In the genomic region with DNA sequence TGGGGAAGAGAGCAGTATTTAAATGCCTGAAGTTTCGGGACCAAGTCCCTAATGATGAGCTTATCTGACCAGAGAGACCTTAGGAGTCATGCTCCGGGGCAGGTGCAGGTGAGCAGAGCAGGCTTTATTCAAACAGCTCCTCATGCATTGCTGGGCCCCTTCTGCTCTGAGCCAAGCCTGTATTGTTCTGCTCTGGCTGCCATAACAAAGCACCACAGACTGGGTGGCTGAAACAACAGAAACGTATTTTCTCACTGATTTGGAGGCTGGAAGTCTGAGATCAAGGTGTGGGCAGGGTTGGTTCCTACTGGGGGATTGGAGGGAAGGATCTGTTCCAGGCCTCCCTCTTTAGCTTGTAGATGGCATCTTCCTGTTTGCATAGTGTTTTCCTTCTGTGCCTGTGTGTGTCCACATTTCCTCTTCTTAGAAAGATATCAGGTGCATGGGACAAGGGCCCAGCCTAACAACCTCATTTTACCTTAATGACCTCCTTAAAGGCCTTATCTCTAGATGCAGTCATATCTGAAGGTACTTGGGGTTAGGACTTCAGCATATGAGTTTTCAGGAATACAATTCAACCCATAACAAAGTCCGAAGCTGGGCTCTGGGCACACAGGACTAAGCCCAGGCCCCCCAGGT, we compare ENCODE assay signal across 12 cellular contexts.
DNase-seq lines count a peak whose midpoint lies in the region; ATAC-seq and TF ChIP-seq lines count a peak whose summit lies in the region.
"Had no signal": no experiment of that assay in that cellular context is flagged by ENCODE, and none has a peak within 500 bp of the region (broad histone marks: within the 10 kb centered on the region; RNA-seq: fewer than 3 reads in every experiment).

No MANE protein-coding gene starts in this region.

- peaks cover 42% of the 10 kb centered on the region for H3F3A ChIP-seq in SK-N-SH (replicated peaks; ENCODE audit: insufficient read depth)
- H3F3A ChIP-seq in smooth muscle cell (ENCODE audit: low read depth) = peaks cover 11% of the 10 kb centered on the region

- no peaks in the 10 kb centered on the region for H3K36me3 Mint-ChIP-seq in chondrocyte (ENCODE audit: low read depth)

- intact Hi-C loops in IMR-90 (cut with micrococcal nuclease) = loop anchor here (5.0 kb wide), 6 partner anchors 43 to 433 kb away; partner anchors contain the start of gene MICAL2

- no peak overlapping the region for H2AFZ ChIP-seq in SK-N-SH (ENCODE audit: low read depth)
- no peak overlapping the region for H2AFZ ChIP-seq in IMR-90 (replicated peaks; ENCODE audit: low read length, poor library complexity)
- no peak overlapping the region for H2AFZ ChIP-seq in smooth muscle cell (ENCODE audit: low read depth)

- peak overlapping the region; percentile 91 for H2BK120ac ChIP-seq in IMR-90 (ENCODE audit: low read depth, low read length)

- H2AK5ac ChIP-seq in IMR-90 (ENCODE audit: low read depth, low read length) = peak overlapping the region; percentile 96

- peak overlapping the region; percentile 86; the same call in 1 of the 3 replicates for H2BK15ac ChIP-seq in IMR-90 (ENCODE audit: low read depth, low read length)

- H3K27ac Mint-ChIP-seq in chondrocyte (ENCODE audit: unreplicated experiment) = peak overlapping the region; percentile 37

- H3K4me2 ChIP-seq in SK-N-SH (peak overlapping the region; percentile 3; the same call in 1 of the 2 replicates), IMR-90 (ENCODE audit: low read depth, low read length) (no peak overlapping the region), smooth muscle cell (peak overlapping the region; percentile 75)
- H3K4me2 ChIP-seq: KMS-11 had no signal

- no peaks in the 10 kb centered on the region for H3K9me2 ChIP-seq in SK-N-SH

- no peaks in the 10 kb centered on the region for H3K36me3 ChIP-seq in SK-N-SH (replicated peaks in 1 of 2; ENCODE audit: control insufficient read depth in 1 of 2, insufficient read depth in 2 of 2, low read length in 1 of 2)
- no peaks in the 10 kb centered on the region for H3K36me3 ChIP-seq in IMR-90 (ENCODE audit: control insufficient read depth, insufficient read depth, low read length)
- H3K36me3 ChIP-seq in smooth muscle cell (ENCODE audit: low read depth) = no peaks in the 10 kb centered on the region

- BruUV-seq in IMR-90 (replicated peaks; lab: Mats Ljungman, UMichigan) = no TSS peak

- no peak for TF ChIP-seq POLR2A in IMR-90 (IDR thresholded peaks at IDR 0.05; ENCODE audit: low read depth, low read length)

- ATAC-seq in SK-N-SH treated with all-trans-retinoic acid at 6 μM for 48 hours = no peak
- ATAC-seq in IMR-90 (ENCODE audit: low read depth) = no peak
- ATAC-seq in GM18867 (IDR thresholded peaks at IDR 0.05; ENCODE audit: unreplicated experiment) = no peak
- no peak for ATAC-seq in GM18907 (IDR thresholded peaks at IDR 0.05; ENCODE audit: unreplicated experiment)

- no peak overlapping the region for H3K56ac ChIP-seq in IMR-90 (ENCODE audit: extremely low read depth, insufficient read depth, low read length)

- DNase-seq in SK-N-SH (no peak), IMR-90 (no peak), chondrocyte (ENCODE audit: low spot score) (no peak), smooth muscle cell (lab: John Stamatoyannopoulos, UW; ENCODE audit: unreplicated experiment) (no peak), COLO829 (ENCODE audit: low spot score) (no peak)
- DNase-seq: NCI-H1694; NK-92 treated with Interleukin-12 subunit alpha and Interleukin-12 subunit beta, amount 100 ng/mL, for 24 hours; nucleus accumbens had no signal

- H4K20me1 ChIP-seq in SK-N-SH (ENCODE audit: insufficient read depth) (no peaks in the 10 kb centered on the region), IMR-90 (ENCODE audit: insufficient read depth, low read length) (no peaks in the 10 kb centered on the region), smooth muscle cell (ENCODE audit: low read depth) (no peaks in the 10 kb centered on the region)

- H3K9me3 ChIP-seq in SK-N-SH = no peaks in the 10 kb centered on the region
- no peaks in the 10 kb centered on the region for H3K9me3 ChIP-seq in IMR-90 (ENCODE audit: control insufficient read depth, insufficient read depth, low read length)
- H3K9me3 ChIP-seq in smooth muscle cell (replicated peaks; ENCODE audit: low read depth) = no peaks in the 10 kb centered on the region

- H3K9ac ChIP-seq in SK-N-SH (peak overlapping the region; percentile 56; the same call in 1 of the 2 replicates), IMR-90 (ENCODE audit: low read depth, low read length) (no peak overlapping the region), smooth muscle cell (ENCODE audit: low read depth) (peak overlapping the region; percentile 31)
- H3K9ac ChIP-seq: KMS-11 had no signal

- H3K14ac ChIP-seq in IMR-90 (replicated peaks; ENCODE audit: low read depth, low read length) = peak overlapping the region; percentile 38; the same call in 1 of the 2 replicates

- peak overlapping the region; percentile 29 for H2BK5ac ChIP-seq in IMR-90 (ENCODE audit: low read depth, low read length, poor library complexity, severe bottlenecking)

- H3K4me3 ChIP-seq in SK-N-SH (ENCODE audit: low read depth in 2 of 2, low read length in 1 of 2) (no peak overlapping the region), IMR-90 (ENCODE audit: insufficient read depth, low read depth, low read length) (no peak overlapping the region), smooth muscle cell (no peak overlapping the region)

- H3K79me1 ChIP-seq in IMR-90 (ENCODE audit: low read depth in 1 of 2, low read length in 2 of 2) = peaks cover 15 to 30% of the 10 kb centered on the region in 2 experiments

- no peak overlapping the region for H3K4me3 Mint-ChIP-seq in chondrocyte (ENCODE audit: unreplicated experiment)

- CTCF ChIA-PET in SK-N-SH (lab: Yijun Ruan, JAX) = interaction anchor here (1.3 to 19.2 kb wide), 16 partner anchors 10 to 492 kb away, joined by 3 to 488 read pairs (median 12); no protein-coding TSS in a partner anchor
- CTCF ChIA-PET in IMR-90 (lab: Yijun Ruan, JAX) = interaction anchor here (3.3 kb wide), 1 partner anchor 193 kb away, joined by 17 read pairs; no protein-coding TSS in a partner anchor

- H2AK9ac ChIP-seq in IMR-90 (replicated peaks; ENCODE audit: low read depth, low read length, poor library complexity) = peak overlapping the region; percentile 20

- peak overlapping the region in 1 of 2 experiments; percentile 100; a peak in 1 of 4 replicates for H3K27ac ChIP-seq in SK-N-SH (ENCODE audit: low read depth in 2 of 2, low read length in 1 of 2)
- no peak overlapping the region; the same call in 1 of the 2 replicates for H3K27ac ChIP-seq in IMR-90 (ENCODE audit: insufficient read depth, low read length)
- peak overlapping the region; percentile 99 for H3K27ac ChIP-seq in smooth muscle cell (ENCODE audit: low read depth)
- H3K27ac ChIP-seq: KMS-11 had no signal

- peaks cover 28% of the 10 kb centered on the region for H3K9me1 ChIP-seq in IMR-90 (ENCODE audit: insufficient read depth, low read length)

- no peak overlapping the region for H4K5ac ChIP-seq in IMR-90 (ENCODE audit: low read depth, low read length)

- H3K4ac ChIP-seq in IMR-90 (ENCODE audit: low read depth, low read length) = peak overlapping the region; percentile 87; the same call in 1 of the 2 replicates

- POLR2A ChIA-PET in SK-N-SH (lab: Yijun Ruan, JAX) = no interaction called here
- POLR2A ChIA-PET in IMR-90 (lab: Charles Lee; ENCODE audit: unreplicated experiment) = no interaction called here

- H4K91ac ChIP-seq in IMR-90 (ENCODE audit: insufficient read depth, low read depth, low read length) = peak overlapping the region; percentile 50

- H2BK20ac ChIP-seq in IMR-90 (ENCODE audit: low read depth, low read length) = peak overlapping the region; percentile 35

- H4K8ac ChIP-seq in IMR-90 (ENCODE audit: low read depth in 2 of 2, low read length in 2 of 2) = peak overlapping the region in 1 of 2 experiments; percentile 84; a peak in 3 of 4 replicates

- peaks cover 66% of the 10 kb centered on the region for H3K4me1 Mint-ChIP-seq in chondrocyte (ENCODE audit: low read depth)

- H3K27me3 Mint-ChIP-seq in chondrocyte (ENCODE audit: low read depth) = no peaks in the 10 kb centered on the region

- 98% methylated on average over 4 of the region's 4 CpGs for WGBS in SK-N-SH (ENCODE audit: low lambda C conversion rate)
- WGBS in IMR-90 (ENCODE audit: extremely low coverage in 2 of 2, insufficient read length in 1 of 2), 2 experiments = 95% methylated on average over 2 of the region's 4 CpGs; no CpG with 5 or more reads in 1 of the 2 experiments
- WGBS in smooth muscle cell (ENCODE audit: low lambda C conversion rate) = 89% methylated on average over 4 of the region's 4 CpGs

- in situ Hi-C loops in IMR-90 (cut with MboI; ENCODE audit: low sequenced_read_pairs) = loop anchor here (5.0 to 25.0 kb wide), 3 partner anchors 233 to 1243 kb away; no protein-coding TSS in a partner anchor

- peak overlapping the region; percentile 41; the same call in 1 of the 2 replicates for H3K23ac ChIP-seq in IMR-90 (ENCODE audit: low read depth, low read length)

- H3K79me2 ChIP-seq in SK-N-SH (ENCODE audit: insufficient read depth) = peaks cover 36% of the 10 kb centered on the region
- peaks cover 14% of the 10 kb centered on the region for H3K79me2 ChIP-seq in smooth muscle cell (ENCODE audit: low read depth)

- no peak overlapping the region for H3K18ac ChIP-seq in IMR-90 (ENCODE audit: low read depth, low read length)

- dilution Hi-C loops in IMR-90 (cut with HindIII; ENCODE audit: low sequenced_read_pairs, unreplicated experiment) = no loop called here

- H3K9me3 Mint-ChIP-seq in chondrocyte (ENCODE audit: low read depth) = no peaks in the 10 kb centered on the region

- TF ChIP-seq EP300 in SK-N-SH (IDR thresholded peaks at IDR 0.05; ENCODE audit: borderline replicate concordance in 1 of 2, low read depth in 1 of 2, low read length in 1 of 2) = no peak

- no peaks in the 10 kb centered on the region for H3K27me3 ChIP-seq in SK-N-SH (ENCODE audit: insufficient read depth)
- no peaks in the 10 kb centered on the region for H3K27me3 ChIP-seq in IMR-90 (ENCODE audit: control insufficient read depth, insufficient read depth, low read length)
- no peaks in the 10 kb centered on the region for H3K27me3 ChIP-seq in smooth muscle cell (ENCODE audit: low read depth)

- TF ChIP-seq CTCF in SK-N-SH (IDR thresholded peaks at IDR 0.05) (no peak), IMR-90 (conservative IDR thresholded peaks at IDR 0.05; ENCODE audit: low read depth, low read length) (no peak), chondrocyte (IDR thresholded peaks at IDR 0.05) (no peak), smooth muscle cell (IDR thresholded peaks at IDR 0.05; ENCODE audit: borderline replicate concordance, insufficient read depth, poor library complexity, severe bottlenecking) (no peak)

- TF ChIP-seq RAD21 in SK-N-SH (IDR thresholded peaks at IDR 0.05; ENCODE audit: low read length) (no peak), IMR-90 (IDR thresholded peaks at IDR 0.05; ENCODE audit: low read length) (no peak)

- peaks cover 7 to 22% of the 10 kb centered on the region in 2 experiments; a peak in 3 of 4 replicates for H3K4me1 ChIP-seq in SK-N-SH (ENCODE audit: control insufficient read depth in 1 of 2, insufficient read depth in 2 of 2, low read depth in 1 of 2, low read length in 1 of 2)
- H3K4me1 ChIP-seq in IMR-90 (ENCODE audit: control insufficient read depth, insufficient read depth, low read length) = peaks cover 13% of the 10 kb centered on the region
- peaks cover 27% of the 10 kb centered on the region for H3K4me1 ChIP-seq in smooth muscle cell (ENCODE audit: low read depth)

TF ChIP-seq in IMR-90, 13 proteins besides CTCF, POLR2A, EP300 and RAD21 (continues in another document):
- no peak for TF ChIP-seq NFE2L2 (IDR thresholded peaks at IDR 0.05; ENCODE audit: low read depth, low read length)
